ENCODE assay signal across 30 cellular contexts in genomic region chr10:123944661-123945060, GRCh38. TPM values are rescaled to one million over a fixed set of nuclear protein-coding genes. Genes with fewer than 3 reads are reported as not detected.
"Had no signal": no experiment of that assay in that cellular context is flagged by ENCODE, and none has a peak within 500 bp of the region (broad histone marks: within the 10 kb centered on the region; RNA-seq: fewer than 3 reads in every experiment).

No MANE protein-coding gene starts in this region.

- H3K4me1 ChIP-seq: colonic mucosa, foreskin keratinocyte, heart right ventricle, left lung, lower lobe of right lung had no signal

- H3K36me3 ChIP-seq: colonic mucosa, heart right ventricle, left lung, lower lobe of right lung had no signal

- H3K27me3 ChIP-seq: colonic mucosa, foreskin keratinocyte, left lung had no signal

- H3K9me3 Mint-ChIP-seq: dendritic cell treated with granulocyte-macrophage colony-stimulating factor and Interleukin-4, amounts not matched to agents 40 ng/mL and 50 ng/mL, for 4 days; effector memory CD8-positive, alpha-beta T cell; mesothelial cell of epicardium had no signal

- ATAC-seq: effector memory CD8-positive, alpha-beta T cell; esophagus mucosa; foreskin keratinocyte; left lung; left ventricle myocardium superior; lower lobe of right lung had no signal

- DNase-seq: cerebellar nuclear complex; colonic mucosa; cortex of kidney; effector CD8-positive, alpha-beta T cell; effector memory CD8-positive, alpha-beta T cell; endodermal cell; erythroblast; foreskin keratinocyte; glutamatergic neuron; head of caudate nucleus; heart right ventricle; hippocampal formation; kidney; kidney glomerular epithelial cell; left colon; left lung; left ventricle myocardium superior; lower lobe of right lung; mesenchymal stem cell; mucosa of descending colon had no signal

- H3K4me3 Mint-ChIP-seq: dendritic cell treated with granulocyte-macrophage colony-stimulating factor and Interleukin-4, amounts not matched to agents 40 ng/mL and 50 ng/mL, for 4 days; effector memory CD8-positive, alpha-beta T cell; endodermal cell; mesothelial cell of epicardium had no signal

- H3K4me3 ChIP-seq: colonic mucosa, heart right ventricle, left lung, lower lobe of right lung, mucosa of descending colon had no signal

- H3K36me3 Mint-ChIP-seq: mesothelial cell of epicardium had no signal

- H3K9me3 ChIP-seq: colonic mucosa, heart right ventricle, left lung, lower lobe of right lung, mucosa of descending colon had no signal

- FAIRE-seq: endometrium, frontal cortex, islet of Langerhans, kidney had no signal

- H3K27ac Mint-ChIP-seq: dendritic cell treated with granulocyte-macrophage colony-stimulating factor and Interleukin-4, amounts not matched to agents 40 ng/mL and 50 ng/mL, for 4 days; effector memory CD8-positive, alpha-beta T cell; endodermal cell; mesothelial cell of epicardium had no signal

- H3K4me1 Mint-ChIP-seq: mesothelial cell of epicardium had no signal

- H3K27ac ChIP-seq: colonic mucosa, epithelial cell of prostate, foreskin keratinocyte, heart right ventricle, left lung, lower lobe of right lung had no signal

RNA-seq across cellular contexts. Expression of gene CPXM2, which starts 53.1 kb away (rescaled TPM):
- total RNA-seq: chondrocyte, fibroblast of villous mesenchyme, foreskin keratinocyte, myocyte had no signal
- polyA plus RNA-seq: foreskin keratinocyte had no signal
